In genomic region chr5:161804263-161804662, GRCh38 we compare ENCODE assay signal across 23 cellular contexts. TPM values are rescaled to one million over a fixed set of nuclear protein-coding genes. Genes with fewer than 3 reads are reported as not detected.
"Had no signal": no experiment of that assay in that cellular context is flagged by ENCODE, and none has a peak within 500 bp of the region (broad histone marks: within the 10 kb centered on the region; RNA-seq: fewer than 3 reads in every experiment).

No MANE protein-coding gene starts in this region.

- H3K4me3 ChIP-seq: SJSA1, SK-N-MC had no signal

- H3K36me3 ChIP-seq: SJSA1 had no signal

- DNase-seq: KBM-7, MV-4-11, NCI-H1048, NCI-H1105, NCI-H1417, NCI-H1436 treated with DMSO at 0.1 percent for 48 hours, NCI-H1694, NCI-H187 treated with DMSO at 0.1 percent for 48 hours, NCI-H2029 treated with DMSO at 0.1 percent for 48 hours, NCI-H226, NCI-H446, NCI-H510A, NCI-H524 treated with DMSO at 0.1 percent for 48 hours, NCI-H69, NCI-H774, Right ventricle myocardium superior, RPMI8226, SIG-M5 had no signal

- H3K27ac ChIP-seq: HL-60, SJSA1, SK-N-MC had no signal

- H3K4me1 ChIP-seq: SJSA1 had no signal

- H3K27me3 ChIP-seq: SJSA1 had no signal

RNA-seq across cellular contexts. Expression of gene GABRA1, which starts 43.7 kb away (rescaled TPM):
- total RNA-seq: LHCN-M2, MCF 10A, Right ventricle myocardium superior, SJSA1 had no signal
